33 cellular contexts compared by ENCODE assay signal in genomic region chr10:72997099-72997498, GRCh38. TPM values are rescaled to one million over a fixed set of nuclear protein-coding genes. Genes with fewer than 3 reads are reported as not detected.
"Had no signal": no experiment of that assay in that cellular context is flagged by ENCODE, and none has a peak within 500 bp of the region (broad histone marks: within the 10 kb centered on the region; RNA-seq: fewer than 3 reads in every experiment).

No MANE protein-coding gene starts in this region.

- H3K27ac ChIP-seq: colonic mucosa, epithelial cell of prostate, esophagus squamous epithelium, gastrocnemius medialis, heart right ventricle, left lung, lower lobe of right lung had no signal

- H3K9me3 ChIP-seq: colonic mucosa, esophagus squamous epithelium, gastrocnemius medialis, lower lobe of right lung had no signal

- H3K4me3 ChIP-seq: colonic mucosa, esophagus squamous epithelium, gastrocnemius medialis, heart right ventricle, left lung, lower lobe of right lung had no signal

- ATAC-seq: effector memory CD8-positive, alpha-beta T cell; esophagus mucosa; gastrocnemius medialis; heart right ventricle; left cardiac atrium; left lung; left ventricle myocardium superior; lower lobe of right lung had no signal

- H3K27me3 Mint-ChIP-seq: dendritic cell treated with granulocyte-macrophage colony-stimulating factor and Interleukin-4, amounts not matched to agents 40 ng/mL and 50 ng/mL, for 4 days; effector memory CD8-positive, alpha-beta T cell had no signal

- H3K27ac Mint-ChIP-seq: dendritic cell treated with granulocyte-macrophage colony-stimulating factor and Interleukin-4, amounts not matched to agents 40 ng/mL and 50 ng/mL, for 4 days; effector memory CD8-positive, alpha-beta T cell; endodermal cell had no signal

- FAIRE-seq: endometrium, islet of Langerhans, keratinocyte had no signal

- H3K4me3 Mint-ChIP-seq: dendritic cell treated with granulocyte-macrophage colony-stimulating factor and Interleukin-4, amounts not matched to agents 40 ng/mL and 50 ng/mL, for 4 days; effector memory CD8-positive, alpha-beta T cell; endodermal cell had no signal

- H3K9me3 Mint-ChIP-seq: dendritic cell treated with granulocyte-macrophage colony-stimulating factor and Interleukin-4, amounts not matched to agents 40 ng/mL and 50 ng/mL, for 4 days; effector memory CD8-positive, alpha-beta T cell had no signal

- H3K36me3 ChIP-seq: colonic mucosa, esophagus squamous epithelium, lower lobe of right lung had no signal

- DNase-seq: colonic mucosa; cortex of kidney; effector CD8-positive, alpha-beta T cell; effector memory CD8-positive, alpha-beta T cell; endodermal cell; erythroblast; esophagus squamous epithelium; foreskin fibroblast; foreskin melanocyte; gastrocnemius medialis; glutamatergic neuron; head of caudate nucleus; heart right ventricle; hippocampal formation; left cardiac atrium; left lung; left ventricle myocardium superior; lower lobe of right lung; mesenchymal stem cell; midbrain had no signal

- H3K4me1 Mint-ChIP-seq: endodermal cell had no signal

- H3K27me3 ChIP-seq: colonic mucosa, esophagus squamous epithelium, gastrocnemius medialis, heart right ventricle, left lung had no signal

- H3K4me1 ChIP-seq: colonic mucosa, esophagus squamous epithelium, gastrocnemius medialis, heart right ventricle, left lung, lower lobe of right lung had no signal

RNA-seq across cellular contexts. Expression of gene PLA2G12B, which starts 42.5 kb away (rescaled TPM):
- total RNA-seq: esophagus mucosa, esophagus squamous epithelium, gastrocnemius medialis, glomerular endothelial cell, kidney epithelial cell, left ventricle myocardium superior, lower leg skin, lung microvascular endothelial cell, mesenteric fat pad, mononuclear cell, mucosa of gallbladder had no signal
- polyA plus RNA-seq: keratinocyte had no signal
